In the genomic region with DNA sequence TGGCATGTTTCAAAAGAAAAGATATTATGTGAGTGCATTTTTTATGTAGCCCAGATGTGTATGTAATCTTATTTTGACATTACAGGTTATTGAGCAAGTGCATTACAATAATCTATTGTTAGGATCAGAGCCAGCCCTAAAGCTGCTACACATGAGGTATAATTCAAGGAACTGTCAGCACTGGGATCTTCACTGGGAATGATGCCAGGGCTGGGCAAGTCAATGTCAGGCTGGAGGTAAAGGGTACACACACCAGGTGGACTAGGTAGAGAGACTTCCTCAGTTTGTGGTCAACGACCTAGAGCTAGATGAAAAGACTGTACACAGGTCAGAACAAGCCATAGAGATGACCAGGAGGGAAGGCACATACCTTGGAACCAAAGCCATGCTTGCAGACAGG, we compare ENCODE assay signal across 21 cellular contexts. TPM values are rescaled to one million over a fixed set of nuclear protein-coding genes. Genes with fewer than 3 reads are reported as not detected.
DNase-seq lines count a peak whose midpoint lies in the region; ATAC-seq and TF ChIP-seq lines count a peak whose summit lies in the region.
"Had no signal": no experiment of that assay in that cellular context is flagged by ENCODE, and none has a peak within 500 bp of the region (broad histone marks: within the 10 kb centered on the region; RNA-seq: fewer than 3 reads in every experiment).

No MANE protein-coding gene starts in this region.

- no peaks in the 10 kb centered on the region for H3K36me3 ChIP-seq in breast epithelium
- H3K36me3 ChIP-seq: prostate gland, thoracic aorta had no signal

- no peak overlapping the region for H3K4me3 ChIP-seq in breast epithelium
- H3K4me3 ChIP-seq: GM12878, prostate gland, thoracic aorta had no signal

- H3K4me1 ChIP-seq in breast epithelium, result peaks cover 0 to 4% of the 10 kb centered on the region in 2 donors
- H3K4me1 ChIP-seq: prostate gland had no signal

- no peaks in the 10 kb centered on the region for H3K9me3 ChIP-seq in breast epithelium
- H3K9me3 ChIP-seq: prostate gland, thoracic aorta had no signal

- peak; percentile 19 for ATAC-seq in omental fat pad (ENCODE audit: low FRiP score)
- ATAC-seq in left lobe of liver, result no peak
- ATAC-seq in HG03460 (IDR thresholded peaks at IDR 0.05; ENCODE audit: unreplicated experiment), result no peak
- ATAC-seq: activated CD4-positive, CD25-positive, alpha-beta regulatory T cell treated with anti-CD3 and anti-CD28 coated beads, Interleukin-2, amount 50 U/mL, for 24 hours; activated T-cell treated with anti-CD3 and anti-CD28 coated beads, Interleukin-2, amount 50 U/mL, for 72 hours; GM12878; stimulated activated memory B cell treated with anti-CD40 and anti-IgM and Interleukin-4, amounts not matched to agents 10 μg/mL and 1 μg/mL and 100 μg/mL, for 72 hours had no signal

- TF ChIP-seq CTCF in breast epithelium (IDR thresholded peaks at IDR 0.05) (no peak), omental fat pad (IDR thresholded peaks at IDR 0.05) (no peak)

- H3K27ac ChIP-seq in breast epithelium, result peak overlapping the region; percentile 40 to 67
- H3K27ac ChIP-seq: prostate gland, thoracic aorta had no signal

- no peak for TF ChIP-seq POLR2A in breast epithelium (IDR thresholded peaks at IDR 0.05)

- intact Hi-C loops in breast epithelium (cut with DNase I; ENCODE audit: low total_unique reads), result no loop called here

- H3K27me3 ChIP-seq in breast epithelium, result no peaks in the 10 kb centered on the region

- DNase-seq in NCI-H510A treated with DMSO at 0.1 percent for 48 hours (lab: John Stamatoyannopoulos, UW) (peak; percentile 32), NCI-H510A (lab: John Stamatoyannopoulos, UW) (no peak), NCI-H2196 (lab: John Stamatoyannopoulos, UW; ENCODE audit: unreplicated experiment) (peak; percentile 22), breast epithelium (ENCODE audit: low spot score in 2 of 2) (peak in 1 of 2 donors; percentile 24), omental fat pad (ENCODE audit: low spot score) (no peak), left lobe of liver (ENCODE audit: low spot score) (no peak), NCI-H774 (lab: John Stamatoyannopoulos, UW) (no peak)
- DNase-seq: ACHN; activated CD8-positive, alpha-beta memory T cell treated with anti-CD3 and anti-CD28 coated beads for 24 hours; activated T-cell treated with anti-CD3 and anti-CD28 coated beads, Interleukin-2, amount 50 U/mL, for 72 hours; effector memory CD4-positive, alpha-beta T cell; glutamatergic neuron; left cardiac atrium; NCI-H526 treated with DMSO at 0.1 percent for 48 hours; stimulated activated CD4-positive, alpha-beta T cell treated with anti-CD3 and anti-CD28 coated beads, Interleukin-1b, Interleukin-23, amount 100 ng/mL, for 48 hours had no signal

RNA-seq across cellular contexts. Expression of a gene that starts 15.4 kb away (rescaled TPM):
- total RNA-seq in breast epithelium (1 to 10 TPM; 2.9 to 5.2 (median 4.6) TPM), omental fat pad (1 to 10 TPM; 1.1 to 4.8 (median 2.8) TPM), left lobe of liver (0.20 TPM)

Comparison
In these comparisons a context has a peak if more than half of its experiments do, and no peak if none do; other contexts are left out.
1. DNase-seq: peak in NCI-H510A treated with DMSO at 0.1 percent for 48 hours (single experiment) and NCI-H2196 (single experiment); none in NCI-H510A (single experiment), omental fat pad (single experiment), left lobe of liver (single experiment) and NCI-H774 (single experiment).